Comparison of ENCODE assay signal across 9 cellular contexts in genomic region chr3:136545664-136546266, GRCh38.
DNase-seq lines count a peak whose midpoint lies in the region; ATAC-seq, FAIRE-seq and TF ChIP-seq lines count a peak whose summit lies in the region.
"Had no signal": no experiment of that assay in that cellular context is flagged by ENCODE, and none has a peak within 500 bp of the region (broad histone marks: within the 10 kb centered on the region; RNA-seq: fewer than 3 reads in every experiment).

No MANE protein-coding gene starts in this region.

- no peaks in the 10 kb centered on the region; the same call in 2 of the 3 replicates for H3K36me3 Mint-ChIP-seq in GM23338 (ENCODE audit: low read depth)
- peaks cover 3% of the 10 kb centered on the region for H3K36me3 Mint-ChIP-seq in progenitor cell of endocrine pancreas (ENCODE audit: insufficient read depth)

- H3K27ac ChIP-seq in A549 (no peak overlapping the region), GM23338 (ENCODE audit: low read depth) (no peak overlapping the region)

- CTCF ChIA-PET in A549 (lab: Yijun Ruan, JAX) = interaction anchor here (0.5 to 1.3 kb wide), 2 partner anchors 206 to 213 kb away, joined by 3 to 5 read pairs; partner anchors contain the start of gene STAG1

- TF ChIP-seq POLR2A in A549 (IDR thresholded peaks at IDR 0.05; ENCODE audit: low read length) = no peak

- H4K20me1 ChIP-seq in GM23338 (replicated peaks; ENCODE audit: insufficient read depth) = no peaks in the 10 kb centered on the region

- TF ChIP-seq EP300 in A549 (IDR thresholded peaks at IDR 0.05) = no peak

- TF ChIP-seq CTCF in A549 (IDR thresholded peaks at IDR 0.05) = peak; percentile 28; the same call in 2 of the 3 replicates
- peak; percentile 42 to 48 for TF ChIP-seq CTCF in GM23338 (conservative IDR thresholded peaks at IDR 0.05; ENCODE audit: low read depth in 2 of 2)
- TF ChIP-seq CTCF in astrocyte of the cerebellum (IDR thresholded peaks at IDR 0.05; ENCODE audit: low read depth, low read length, missing control alignments) = peak; percentile 26
- TF ChIP-seq CTCF in progenitor cell of endocrine pancreas (IDR thresholded peaks at IDR 0.05; ENCODE audit: unreplicated experiment) = no peak

- H3F3A ChIP-seq in GM23338 (replicated peaks; ENCODE audit: low read depth) = no peaks in the 10 kb centered on the region

- no peak overlapping the region for H2AFZ ChIP-seq in GM23338

- no peaks in the 10 kb centered on the region for H3K4me1 ChIP-seq in A549
- peaks cover 8% of the 10 kb centered on the region; the same call in 1 of the 2 replicates for H3K4me1 ChIP-seq in GM23338 (ENCODE audit: insufficient read depth)

- no peak for FAIRE-seq in A549 (lab: Jason Lieb, UNC)

- peak; percentile 39 to 41; a peak in 4 of 5 replicates for TF ChIP-seq RAD21 in A549 (conservative IDR thresholded peaks at IDR 0.05 in 1 of 2, IDR thresholded peaks at IDR 0.05 in 1 of 2)

- H3K4me3 Mint-ChIP-seq in GM23338 (no peak overlapping the region), progenitor cell of endocrine pancreas (ENCODE audit: low read depth) (no peak overlapping the region)

- H3K9me2 ChIP-seq in GM23338 (ENCODE audit: insufficient read depth) = no peaks in the 10 kb centered on the region

- peak in 1 of 2 experiments; percentile 3 for DNase-seq in A549 (ENCODE audit: low read depth in 1 of 2, low spot score in 1 of 2)
- DNase-seq in GM23338 (ENCODE audit: low spot score) = no peak
- DNase-seq in astrocyte of the cerebellum (ENCODE audit: low read depth) = peak; percentile 11
- peak; percentile 54 for DNase-seq in iris pigment epithelial cell (ENCODE audit: low read depth)
- DNase-seq in progenitor cell of endocrine pancreas (ENCODE audit: low spot score, unreplicated experiment) = no peak
- no peak for DNase-seq in NCI-H2107 treated with DMSO at 0.1 percent for 48 hours (lab: John Stamatoyannopoulos, UW; ENCODE audit: unreplicated experiment)
- no peak for DNase-seq in NCI-H1417 treated with DMSO at 0.1 percent for 48 hours (lab: John Stamatoyannopoulos, UW)
- DNase-seq: stimulated activated naive CD4-positive, alpha-beta T cell treated with Interleukin-2 at 50 U/mL for 16 hours had no signal

- H3K79me2 ChIP-seq in GM23338 (replicated peaks; ENCODE audit: insufficient read depth) = no peaks in the 10 kb centered on the region

- H3K4me2 ChIP-seq in A549 = no peak overlapping the region
- H3K4me2 ChIP-seq in GM23338 = no peak overlapping the region

- H3K27me3 ChIP-seq in GM23338 (ENCODE audit: insufficient read depth) = no peaks in the 10 kb centered on the region

- ATAC-seq in A549 = no peak
- ATAC-seq in GM23338 = no peak
- ATAC-seq in GM19324 (IDR thresholded peaks at IDR 0.05; ENCODE audit: low FRiP score, unreplicated experiment) = no peak

- 88% methylated on average over 3 of the region's 3 CpGs for WGBS in A549 (ENCODE audit: missing lambda C conversion rate)

- no peaks in the 10 kb centered on the region for H3K9me3 ChIP-seq in A549

- no peaks in the 10 kb centered on the region for H3K36me3 ChIP-seq in GM23338 (ENCODE audit: insufficient read depth)

- H3K4me1 Mint-ChIP-seq in GM23338 (peaks cover 8% of the 10 kb centered on the region; the same call in 2 of the 3 replicates), progenitor cell of endocrine pancreas (ENCODE audit: low read depth) (peaks cover 11% of the 10 kb centered on the region)

- H3K27me3 Mint-ChIP-seq in GM23338 (ENCODE audit: insufficient read depth, low read depth, poor library complexity) (no peaks in the 10 kb centered on the region), progenitor cell of endocrine pancreas (no peaks in the 10 kb centered on the region)

- H3K27ac Mint-ChIP-seq in GM23338 = no peak overlapping the region
- no peak overlapping the region for H3K27ac Mint-ChIP-seq in progenitor cell of endocrine pancreas

- POLR2A ChIA-PET in A549 (lab: Yijun Ruan, JAX) = no interaction called here

- H3K4me3 ChIP-seq in A549 (no peak overlapping the region), GM23338 (no peak overlapping the region), astrocyte of the cerebellum (ENCODE audit: low read depth, low read length) (no peak overlapping the region)

- in situ Hi-C loops in astrocyte of the cerebellum (cut with HindIII; ENCODE audit: low sequenced_read_pairs) = no loop called here

- H3K9me3 Mint-ChIP-seq in GM23338 (no peaks in the 10 kb centered on the region), progenitor cell of endocrine pancreas (ENCODE audit: low read depth) (no peaks in the 10 kb centered on the region)

TF ChIP-seq in A549, 52 proteins besides CTCF, POLR2A, EP300 and RAD21:
- TF ChIP-seq SREBF2 (IDR thresholded peaks at IDR 0.05) (no peak), SMC3 (IDR thresholded peaks at IDR 0.05) (peak; percentile 29; the same call in 1 of the 3 replicates), CHD2 (IDR thresholded peaks at IDR 0.05; ENCODE audit: low read length, partially characterized antibody) (no peak), ZC3H11A (IDR thresholded peaks at IDR 0.05) (no peak), ATOH8 (CRISPR knock-in tag; IDR thresholded peaks at IDR 0.05; ENCODE audit: low read depth) (no peak)

TF ChIP-seq in GM23338, 12 proteins besides CTCF, POLR2A, EP300 and RAD21 (continues in another document):
- TF ChIP-seq REST (IDR thresholded peaks at IDR 0.05; ENCODE audit: unreplicated experiment) = no peak
- no peak for TF ChIP-seq ZNF331 (CRISPR knock-in tag; IDR thresholded peaks at IDR 0.05; ENCODE audit: low read depth)
- TF ChIP-seq NANOG (IDR thresholded peaks at IDR 0.05; ENCODE audit: borderline replicate concordance) = no peak
- TF ChIP-seq POLR2AphosphoS5 (IDR thresholded peaks at IDR 0.05; ENCODE audit: low read depth) = no peak
- no peak for TF ChIP-seq CREB1 (CRISPR knock-in tag; IDR thresholded peaks at IDR 0.05; ENCODE audit: low read depth)

Comparison
In these comparisons a context has a peak if more than half of its experiments do, and no peak if none do; other contexts are left out.
1. DNase-seq: peak in astrocyte of the cerebellum (single experiment) and iris pigment epithelial cell (single experiment); none in GM23338 (single experiment), progenitor cell of endocrine pancreas (single experiment), NCI-H2107 treated with DMSO at 0.1 percent for 48 hours (single experiment) and NCI-H1417 treated with DMSO at 0.1 percent for 48 hours (single experiment).